1 cellular context compared by ENCODE assay signal in genomic region chr1:17494114-17494729, GRCh38.
A peak's percentile ranks its signal among the peaks of the same experiment; 100 is the strongest.
TF ChIP-seq lines count a peak whose summit lies in the region.

No MANE protein-coding gene starts in this region.

TF ChIP-seq in K562, 482 proteins besides CTCF, POLR2A, EP300 and RAD21 (continued from another document and continues in another):
- no peak for TF ChIP-seq ZBTB43 (CRISPR knock-in tag; IDR thresholded peaks at IDR 0.05)
- TF ChIP-seq FOXO4 (CRISPR knock-in tag; IDR thresholded peaks at IDR 0.05): no peak
- TF ChIP-seq ZNF444 (CRISPR knock-in tag; IDR thresholded peaks at IDR 0.05): no peak
- no peak for TF ChIP-seq PPARD (CRISPR knock-in tag; IDR thresholded peaks at IDR 0.05)
- no peak for TF ChIP-seq TGIF2 (CRISPR knock-in tag; IDR thresholded peaks at IDR 0.05)
- TF ChIP-seq NR3C1 (CRISPR knock-in tag; IDR thresholded peaks at IDR 0.05): no peak
- TF ChIP-seq SUPT5H (IDR thresholded peaks at IDR 0.05): no peak
- TF ChIP-seq ZNF445 (CRISPR knock-in tag; IDR thresholded peaks at IDR 0.05; ENCODE audit: low read depth): no peak
- no peak for TF ChIP-seq HLTF (IDR thresholded peaks at IDR 0.05)
- no peak for TF ChIP-seq CCAR2 (IDR thresholded peaks at IDR 0.05; ENCODE audit: low read depth, low read length)
- no peak for TF ChIP-seq RBFOX2 (IDR thresholded peaks at IDR 0.05; ENCODE audit: low read depth, low read length)
- no peak for TF ChIP-seq TCFL5 (CRISPR knock-in tag; conservative IDR thresholded peaks at IDR 0.05)
- peak; percentile 81 for TF ChIP-seq ZEB2 (IDR thresholded peaks at IDR 0.05)
- no peak for TF ChIP-seq ZNF124 (CRISPR knock-in tag; IDR thresholded peaks at IDR 0.05)
- no peak for TF ChIP-seq SFPQ (IDR thresholded peaks at IDR 0.05; ENCODE audit: low read depth, low read length)
- TF ChIP-seq ZBTB49 (CRISPR knock-in tag; IDR thresholded peaks at IDR 0.05; ENCODE audit: borderline replicate concordance): no peak
- no peak for TF ChIP-seq ZNF23 (CRISPR knock-in tag; IDR thresholded peaks at IDR 0.05)
- TF ChIP-seq ZNF583 (CRISPR knock-in tag; IDR thresholded peaks at IDR 0.05): no peak
- no peak for TF ChIP-seq SIX5 (IDR thresholded peaks at IDR 0.05; ENCODE audit: borderline replicate concordance in 1 of 2, insufficient read depth in 1 of 2, low read depth in 1 of 2, low read length in 2 of 2)
- no peak for TF ChIP-seq ZBTB12 (CRISPR knock-in tag; IDR thresholded peaks at IDR 0.05)
- no peak for TF ChIP-seq MBD1 (CRISPR knock-in tag; IDR thresholded peaks at IDR 0.05)
- no peak for TF ChIP-seq ARHGAP35 (IDR thresholded peaks at IDR 0.05; ENCODE audit: partially characterized antibody)
- TF ChIP-seq PRMT5 (CRISPR knock-in tag; IDR thresholded peaks at IDR 0.05): no peak
- peak; percentile 84; the same call in 1 of the 2 replicates for TF ChIP-seq CREB3L1 (IDR thresholded peaks at IDR 0.05; ENCODE audit: borderline replicate concordance, low read depth)
- no peak for TF ChIP-seq NFRKB (IDR thresholded peaks at IDR 0.05; ENCODE audit: low read depth)
- no peak for TF ChIP-seq AFF1 (IDR thresholded peaks at IDR 0.05; ENCODE audit: low read depth in 1 of 2, partially characterized antibody in 2 of 2)
- no peak for TF ChIP-seq MYBL2 (IDR thresholded peaks at IDR 0.05; ENCODE audit: low read depth)
- no peak for TF ChIP-seq MYBL2 (CRISPR knock-in tag; IDR thresholded peaks at IDR 0.05; ENCODE audit: borderline replicate concordance)
- no peak for TF ChIP-seq POLR2H (tag; IDR thresholded peaks at IDR 0.05; ENCODE audit: low read depth)
- no peak for TF ChIP-seq SP2 (IDR thresholded peaks at IDR 0.05; ENCODE audit: extremely low read depth, low read depth, low read length, poor library complexity, severe bottlenecking)
- TF ChIP-seq HDAC2 (IDR thresholded peaks at IDR 0.05): peak; percentile 96
- TF ChIP-seq LEF1 (IDR thresholded peaks at IDR 0.05): no peak
- TF ChIP-seq SAFB2 (IDR thresholded peaks at IDR 0.05; ENCODE audit: borderline replicate concordance, low read depth, low read length, severe bottlenecking): no peak
- TF ChIP-seq ZC3H11A (IDR thresholded peaks at IDR 0.05; ENCODE audit: low read depth, low read length): 0 out of 2 replicates have a peak, but pooled peaks have one; percentile 72
- no peak for TF ChIP-seq HNRNPLL (IDR thresholded peaks at IDR 0.05; ENCODE audit: low read depth, low read length, poor library complexity, severe bottlenecking)
- no peak for TF ChIP-seq ZNF655 (CRISPR knock-in tag; IDR thresholded peaks at IDR 0.05)
- no peak for TF ChIP-seq TEAD2 (tag; IDR thresholded peaks at IDR 0.05)
- TF ChIP-seq GTF2B (IDR thresholded peaks at IDR 0.05; ENCODE audit: extremely low read depth, insufficient read length): no peak
- no peak for TF ChIP-seq POLR3G (IDR thresholded peaks at IDR 0.05; ENCODE audit: extremely low read depth, insufficient read length, insufficient replicate concordance)
- no peak for TF ChIP-seq ELF1 (tag; IDR thresholded peaks at IDR 0.05)
- TF ChIP-seq E4F1 (CRISPR knock-in tag; IDR thresholded peaks at IDR 0.05; ENCODE audit: borderline replicate concordance): no peak
